Comparison of ENCODE assay signal across 8 cellular contexts in genomic region chr6:75602897-75603395, GRCh38. TPM values are rescaled to one million over a fixed set of nuclear protein-coding genes. Genes with fewer than 3 reads are reported as not detected.
DNase-seq lines count a peak whose midpoint lies in the region; ATAC-seq and TF ChIP-seq lines count a peak whose summit lies in the region.

No MANE protein-coding gene starts in this region.

- no peaks in the 10 kb centered on the region for H3K36me3 ChIP-seq in thyroid gland

- no peaks in the 10 kb centered on the region for H3K27me3 ChIP-seq in thyroid gland

- ATAC-seq in GM19324 (IDR thresholded peaks at IDR 0.05; ENCODE audit: low FRiP score, unreplicated experiment), result peak; percentile 6
- peak; percentile 34 for ATAC-seq in HG03354 (IDR thresholded peaks at IDR 0.05; ENCODE audit: poor library complexity, severe bottlenecking, unreplicated experiment)
- ATAC-seq in left lobe of liver, result peak; percentile 1

- peaks cover 15 to 25% of the 10 kb centered on the region in 2 donors for H3K4me1 ChIP-seq in thyroid gland

- peaks cover 0 to 2% (median 0%) of the 10 kb centered on the region in 3 donors for H3K27me3 Mint-ChIP-seq in CD14-positive monocyte (ENCODE audit: low read depth in 3 of 3)

- H3K27ac Mint-ChIP-seq in CD14-positive monocyte, result peak overlapping the region; percentile 92 to 99 (median 95)

- H3K27ac ChIP-seq in angular gyrus (ENCODE audit: low read depth, low read length) (peak overlapping the region; percentile 99), thyroid gland (peak overlapping the region; percentile 99)

- no peak for TF ChIP-seq CTCF in CD14-positive monocyte (IDR thresholded peaks at IDR 0.05)
- TF ChIP-seq CTCF in thyroid gland (IDR thresholded peaks at IDR 0.05), result no peak

- intact Hi-C loops in CD14-positive monocyte (cut with micrococcal nuclease) (loop anchor here (5.0 to 10.0 kb wide), 2 partner anchors 318 to 321 kb away; partner anchors contain the start of gene TMEM30A (in 2 of the 2)), thyroid gland (cut with DNase I) (no loop called here)

- H3K9me3 Mint-ChIP-seq in CD14-positive monocyte, result peaks cover 0 to 3% (median 0%) of the 10 kb centered on the region in 7 donors

- TF ChIP-seq POLR2A in thyroid gland (IDR thresholded peaks at IDR 0.05), result no peak

- H3K4me1 Mint-ChIP-seq in CD14-positive monocyte, result peaks cover 57% of the 10 kb centered on the region

- DNase-seq in CD14-positive monocyte (ENCODE audit: low spot score), result no peak
- no peak for DNase-seq in left lobe of liver (ENCODE audit: low spot score)
- DNase-seq in thyroid gland, result no peak
- DNase-seq in stimulated activated CD8-positive, alpha-beta memory T cell treated with anti-CD3 and anti-CD28 coated beads, Interleukin-4, amount 100 ng/mL, for 48 hours, result no peak
- no peak for DNase-seq in occipital lobe (lab: John Stamatoyannopoulos, UW)

- 6 to 7% methylated on average over 3 of the region's 3 CpGs for WGBS in thyroid gland, 2 donors

- H3K36me3 Mint-ChIP-seq in CD14-positive monocyte, result peaks cover 0 to 15% of the 10 kb centered on the region in 2 donors

- H3K4me3 ChIP-seq in thyroid gland (replicated peaks in 1 of 3), result peak overlapping the region; percentile 60 to 92 (median 61)

- H3K4me3 Mint-ChIP-seq in CD14-positive monocyte, result peak overlapping the region; percentile 97 to 98

- H3K9me3 ChIP-seq in thyroid gland, result no peaks in the 10 kb centered on the region

RNA-seq across cellular contexts. Expression of gene SENP6, which starts 1.3 kb away (rescaled TPM):
- polyA plus RNA-seq in CD14-positive monocyte, result 10 to 100 TPM; 22.3 to 31.9 TPM
- total RNA-seq in left lobe of liver (23.9 TPM), thyroid gland (100 to 1,000 TPM; 154 to 255 (median 170) TPM), occipital lobe (353 TPM)
